In the genomic region with DNA sequence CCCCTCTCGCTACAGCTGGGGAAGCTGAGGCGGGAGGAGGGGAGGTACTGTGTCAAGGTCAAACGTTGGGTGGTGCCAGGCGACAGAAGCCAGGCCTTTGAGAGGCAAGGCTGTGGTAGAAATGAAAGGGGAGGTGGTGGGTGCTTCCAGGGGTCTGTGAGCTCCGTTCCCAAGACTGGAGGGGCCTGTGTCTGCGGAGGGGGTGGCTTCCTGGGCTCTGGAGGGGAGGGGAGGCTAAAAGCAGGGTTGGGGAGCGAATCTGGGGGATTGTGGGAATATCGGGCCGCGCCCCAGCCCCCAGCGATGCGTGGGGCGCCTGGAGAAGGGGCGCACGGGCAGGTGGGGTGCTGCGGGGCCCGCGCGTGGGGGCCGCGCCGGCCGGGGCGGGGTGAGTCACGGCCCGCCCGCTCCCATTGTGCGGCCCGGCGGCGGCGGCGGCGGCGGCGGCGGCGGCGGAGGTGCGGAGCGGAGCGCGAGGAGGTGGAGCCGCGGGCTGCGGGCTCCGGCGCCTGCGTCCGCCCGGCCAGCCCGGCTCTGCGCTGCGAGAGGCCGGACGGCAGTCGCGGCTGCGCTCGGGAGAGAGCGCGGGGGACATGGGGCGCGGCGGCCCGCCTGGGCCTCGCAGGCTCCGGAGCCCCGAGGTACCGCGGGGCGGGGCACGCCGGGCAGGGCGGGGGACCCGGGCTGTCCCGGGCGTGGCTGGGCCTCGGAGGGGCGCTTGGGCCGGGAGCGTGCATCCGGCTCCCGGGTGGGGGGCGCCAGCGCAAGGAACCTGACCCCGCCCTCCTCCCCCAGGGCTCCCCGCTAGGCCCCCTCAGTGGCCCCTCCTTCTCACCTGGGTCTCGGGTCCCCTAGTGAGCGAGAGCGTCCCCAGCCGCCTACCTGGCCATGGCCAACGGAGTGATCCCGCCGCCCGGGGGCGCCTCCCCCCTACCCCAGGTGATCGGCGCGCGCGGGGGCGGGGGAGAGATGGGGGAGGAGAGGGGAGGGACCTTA, we compare ENCODE assay signal across 1 cellular context.
A peak's percentile ranks its signal among the peaks of the same experiment; 100 is the strongest.
TF ChIP-seq lines count a peak whose summit lies in the region.

Gene SLC4A3, plus strand, starts transcription at position 526 of the 996 bp plus-strand sequence. Its CDS starts 363 bp downstream, at position 889.

TF ChIP-seq in H1, 55 proteins besides CTCF, POLR2A, EP300 and RAD21:
- TF ChIP-seq SIRT6 (IDR thresholded peaks at IDR 0.05; ENCODE audit: low read length) (no peak), KDM1A (IDR thresholded peaks at IDR 0.05; ENCODE audit: borderline replicate concordance, low read length) (no peak), HDAC6 (IDR thresholded peaks at IDR 0.05; ENCODE audit: low read depth, low read length) (no peak), PHF8 (conservative IDR thresholded peaks at IDR 0.05; ENCODE audit: low read depth, low read length) (peak; percentile 48; the same call in 1 of the 2 replicates), TAF7 (optimal IDR thresholded peaks at IDR 0.05; ENCODE audit: borderline replicate concordance, low read depth, low read length) (no peak), GABPA (IDR thresholded peaks at IDR 0.05; ENCODE audit: borderline replicate concordance, insufficient read depth, low read length) (0 out of 2 replicates have a peak, but pooled peaks have one; percentile 50), CTBP2 (IDR thresholded peaks at IDR 0.05; ENCODE audit: borderline replicate concordance, insufficient read depth, insufficient read length, low read length) (no peak), CREB1 (IDR thresholded peaks at IDR 0.05) (no peak)
